In genomic region chr12:110109037-110109836, GRCh38 we compare ENCODE assay signal across 8 cellular contexts. TPM values are rescaled to one million over a fixed set of nuclear protein-coding genes. Genes with fewer than 3 reads are reported as not detected.
A peak's percentile ranks its signal among the peaks of the same experiment; 100 is the strongest.
DNase-seq lines count a peak whose midpoint lies in the region; ATAC-seq and TF ChIP-seq lines count a peak whose summit lies in the region.

No MANE protein-coding gene starts in this region.

- H3K27ac ChIP-seq in left lung (peak overlapping the region; percentile 72 to 87), tibial nerve (peak overlapping the region; percentile 72 to 93 (median 86)), MM.1S (ENCODE audit: low read length) (no peak overlapping the region)

- peak overlapping the region; percentile 17 for H3K4me3 ChIP-seq in MG63
- no peak overlapping the region for H3K4me3 ChIP-seq in left lung
- H3K4me3 ChIP-seq in tibial nerve, result peak overlapping the region in 1 of 4 donors; percentile 7
- no peak overlapping the region for H3K4me3 ChIP-seq in MM.1S (ENCODE audit: low read length)

- no peaks in the 10 kb centered on the region for H3K27me3 ChIP-seq in MG63
- no peaks in the 10 kb centered on the region for H3K27me3 ChIP-seq in left lung
- H3K27me3 ChIP-seq in tibial nerve, result no peaks in the 10 kb centered on the region
- H3K27me3 ChIP-seq in MM.1S (replicated peaks; ENCODE audit: insufficient read depth, low read length), result no peaks in the 10 kb centered on the region

- peak; percentile 65 to 99 for TF ChIP-seq EP300 in tibial nerve (IDR thresholded peaks at IDR 0.05)

- H3K9ac ChIP-seq in MM.1S (ENCODE audit: low read length), result no peak overlapping the region

- in situ Hi-C loops in KBM-7 (cut with MboI; ENCODE audit: low pct_unique_long_range_greater_than_20kb, low sequenced_read_pairs), result no loop called here

- H3K79me2 ChIP-seq in MM.1S (ENCODE audit: low read length), result no peaks in the 10 kb centered on the region

- H4K20me1 ChIP-seq in MM.1S (ENCODE audit: insufficient read depth, low read length), result no peaks in the 10 kb centered on the region

- DNase-seq in MG63 (peak; percentile 94), cerebellar cortex (ENCODE audit: low spot score) (peak; percentile 25), left lung (peak in 1 of 2 donors; percentile 87), tibial nerve (ENCODE audit: low spot score in 2 of 2) (peak; percentile 79 to 97), MM.1S (no peak), KBM-7 (no peak)

- H3K9me2 ChIP-seq in MM.1S (replicated peaks; ENCODE audit: insufficient read depth, low read length), result no peaks in the 10 kb centered on the region

- no peak overlapping the region for H3K4me2 ChIP-seq in MM.1S (ENCODE audit: low read depth, low read length)

- peaks cover 18 to 27% of the 10 kb centered on the region in 2 donors for H3K4me1 ChIP-seq in left lung
- H3K4me1 ChIP-seq in tibial nerve, result peaks cover 0 to 60% (median 17%) of the 10 kb centered on the region in 4 donors
- H3K4me1 ChIP-seq in MM.1S (ENCODE audit: low read length), result no peaks in the 10 kb centered on the region

- H3F3A ChIP-seq in MM.1S (ENCODE audit: insufficient read depth, low read length), result no peaks in the 10 kb centered on the region

- no peak for TF ChIP-seq CTCF in left lung (IDR thresholded peaks at IDR 0.05)
- TF ChIP-seq CTCF in tibial nerve (IDR thresholded peaks at IDR 0.05), result peak in 4 of 5 experiments; percentile 11 to 78 (median 60)
- no peak for TF ChIP-seq CTCF in MM.1S (IDR thresholded peaks at IDR 0.05; ENCODE audit: low read length)

- peak in 1 of 2 donors; percentile 9 for TF ChIP-seq POLR2A in tibial nerve (IDR thresholded peaks at IDR 0.05)

- ATAC-seq in left lung (peak; percentile 77), HG03571 (IDR thresholded peaks at IDR 0.05; ENCODE audit: unreplicated experiment) (no peak), GM18498 (IDR thresholded peaks at IDR 0.05; ENCODE audit: unreplicated experiment) (no peak)

- no peak overlapping the region for H2AFZ ChIP-seq in MM.1S (ENCODE audit: low read length)

- WGBS in tibial nerve, 2 donors, result 8 to 9% methylated on average over 13 of the region's 13 CpGs

- intact Hi-C loops in left lung (cut with DNase I), result loop anchor here in 1 of 2 donors (10.0 kb wide), 1 partner anchor 326 kb away; no protein-coding TSS in a partner anchor

- H3K9me3 ChIP-seq in MG63 (peaks cover 5% of the 10 kb centered on the region; the same call in 1 of the 2 replicates), left lung (no peaks in the 10 kb centered on the region), tibial nerve (no peaks in the 10 kb centered on the region), MM.1S (replicated peaks; ENCODE audit: insufficient read depth, low read length) (no peaks in the 10 kb centered on the region)

- no peaks in the 10 kb centered on the region; the same call in 1 of the 2 replicates for H3K36me3 ChIP-seq in MG63
- no peaks in the 10 kb centered on the region for H3K36me3 ChIP-seq in left lung
- H3K36me3 ChIP-seq in tibial nerve, result no peaks in the 10 kb centered on the region
- H3K36me3 ChIP-seq in MM.1S (replicated peaks; ENCODE audit: insufficient read depth, low read length), result no peaks in the 10 kb centered on the region

RNA-seq across cellular contexts. Expression of gene IFT81, which starts 14.9 kb away (rescaled TPM):
- total RNA-seq in MG63 (2014; rRNA removed; shearing (Covaris generic); ENCODE audit: low replicate concordance), result 6.9 and 36.1 TPM in 2 replicates
- total RNA-seq in left lung, result 10 to 100 TPM; 11.0 to 13.2 TPM
- 10 to 100 TPM; 11.5 to 36.1 (median 21.8) TPM for total RNA-seq in tibial nerve

Comparison
In these comparisons a context has a peak if more than half of its experiments do, and no peak if none do; other contexts are left out.
1. DNase-seq: peak in MG63 (single experiment), cerebellar cortex (single experiment) and tibial nerve (2 of 2); none in MM.1S (single experiment) and KBM-7 (single experiment).
2. CTCF ChIP-seq: peak in tibial nerve (4 of 5); none in left lung (0 of 2) and MM.1S (single experiment).